ENCODE assay signal across 11 cellular contexts in the genomic region with DNA sequence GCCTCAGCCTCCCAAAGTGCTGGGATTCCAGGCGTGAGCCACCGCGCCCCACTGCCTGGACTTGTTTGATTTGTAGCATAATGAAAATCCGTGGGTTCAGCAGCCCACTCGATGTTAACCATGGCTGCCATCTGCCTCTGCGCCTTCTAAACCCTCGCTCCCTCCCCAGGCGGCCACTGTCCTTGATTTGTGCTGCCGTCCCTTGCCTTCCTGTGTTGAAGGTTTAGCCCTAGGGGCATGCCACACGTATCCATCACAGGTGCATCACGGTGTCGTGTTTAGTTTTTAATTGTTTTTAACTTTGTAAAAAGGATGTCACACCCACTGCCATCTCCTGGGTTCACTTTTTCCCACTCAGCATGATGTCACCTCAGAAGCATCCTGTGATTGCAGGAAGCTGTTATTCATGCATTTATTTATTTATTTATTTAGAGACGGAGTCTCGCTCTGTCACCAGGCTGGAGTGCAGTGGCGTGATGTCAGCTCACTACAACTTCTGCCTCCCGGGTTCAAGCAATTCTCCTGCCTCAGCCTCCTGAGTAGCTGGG. TPM values are rescaled to one million over a fixed set of nuclear protein-coding genes. Genes with fewer than 3 reads are reported as not detected.
A peak's percentile ranks its signal among the peaks of the same experiment; 100 is the strongest.
DNase-seq lines count a peak whose midpoint lies in the region; ATAC-seq and TF ChIP-seq lines count a peak whose summit lies in the region.
"Had no signal": no experiment of that assay in that cellular context is flagged by ENCODE, and none has a peak within 500 bp of the region (broad histone marks: within the 10 kb centered on the region; RNA-seq: fewer than 3 reads in every experiment).

No MANE protein-coding gene starts in this region.

- H4K8ac ChIP-seq in IMR-90 (ENCODE audit: low read depth in 2 of 2, low read length in 2 of 2), result no peak overlapping the region; a peak in 1 of 4 replicates

- H3K9me1 ChIP-seq in IMR-90 (ENCODE audit: insufficient read depth, low read length), result peaks cover 5% of the 10 kb centered on the region

- H3F3A ChIP-seq in MM.1S (ENCODE audit: insufficient read depth, low read length), result no peaks in the 10 kb centered on the region
- no peaks in the 10 kb centered on the region for H3F3A ChIP-seq in neural progenitor cell (ENCODE audit: low read depth)

- TF ChIP-seq RAD21 in IMR-90 (IDR thresholded peaks at IDR 0.05; ENCODE audit: low read length), result no peak

- no peak overlapping the region for H3K23ac ChIP-seq in IMR-90 (ENCODE audit: low read depth, low read length)

- intact Hi-C loops in IMR-90 (cut with micrococcal nuclease), result no loop called here

- H3K4me1 ChIP-seq in IMR-90 (ENCODE audit: control insufficient read depth, insufficient read depth, low read length) (peaks cover 4% of the 10 kb centered on the region; the same call in 1 of the 2 replicates), MM.1S (ENCODE audit: low read length) (no peaks in the 10 kb centered on the region), neural progenitor cell (no peaks in the 10 kb centered on the region)
- H3K4me1 ChIP-seq: SJCRH30 had no signal

- peak overlapping the region; percentile 44 for H2BK120ac ChIP-seq in IMR-90 (ENCODE audit: low read depth, low read length)

- H4K20me1 ChIP-seq in IMR-90 (ENCODE audit: insufficient read depth, low read length) (no peaks in the 10 kb centered on the region), MM.1S (ENCODE audit: insufficient read depth, low read length) (no peaks in the 10 kb centered on the region), neural progenitor cell (ENCODE audit: low read depth) (no peaks in the 10 kb centered on the region)

- H3K14ac ChIP-seq in IMR-90 (replicated peaks; ENCODE audit: low read depth, low read length), result peak overlapping the region; percentile 37; the same call in 1 of the 2 replicates

- peak overlapping the region; percentile 80 for H2AFZ ChIP-seq in IMR-90 (replicated peaks; ENCODE audit: low read length, poor library complexity)
- H2AFZ ChIP-seq in MM.1S (ENCODE audit: low read length), result no peak overlapping the region
- no peak overlapping the region for H2AFZ ChIP-seq in neural progenitor cell (replicated peaks)

- dilution Hi-C loops in IMR-90 (cut with HindIII; ENCODE audit: low sequenced_read_pairs, unreplicated experiment), result no loop called here

- H2BK20ac ChIP-seq in IMR-90 (ENCODE audit: low read depth, low read length), result peak overlapping the region; percentile 45; the same call in 1 of the 2 replicates

- H3K9me2 ChIP-seq in MM.1S (replicated peaks; ENCODE audit: insufficient read depth, low read length), result no peaks in the 10 kb centered on the region

- no peak for TF ChIP-seq POLR2A in IMR-90 (IDR thresholded peaks at IDR 0.05; ENCODE audit: low read depth, low read length)

- no peak overlapping the region for H3K4me3 Mint-ChIP-seq in stimulated activated memory B cell treated with anti-CD40 and anti-IgM and Interleukin-4, amounts not matched to agents 10 μg/mL and 1 μg/mL and 100 μg/mL, for 72 hours
- H3K4me3 Mint-ChIP-seq in neural progenitor cell, result no peak overlapping the region

- H2BK15ac ChIP-seq in IMR-90 (ENCODE audit: low read depth, low read length), result peak overlapping the region; percentile 91; the same call in 1 of the 3 replicates

- H3K79me2 ChIP-seq in MM.1S (ENCODE audit: low read length) (no peaks in the 10 kb centered on the region), neural progenitor cell (ENCODE audit: low read depth) (no peaks in the 10 kb centered on the region)

- no peaks in the 10 kb centered on the region for H3K27me3 ChIP-seq in IMR-90 (ENCODE audit: control insufficient read depth, insufficient read depth, low read length)
- H3K27me3 ChIP-seq in MM.1S (replicated peaks; ENCODE audit: insufficient read depth, low read length), result no peaks in the 10 kb centered on the region
- no peaks in the 10 kb centered on the region for H3K27me3 ChIP-seq in neural progenitor cell
- H3K27me3 ChIP-seq: SJCRH30 had no signal

- H2AK5ac ChIP-seq in IMR-90 (ENCODE audit: low read depth, low read length), result peak overlapping the region; percentile 94

- no peak overlapping the region for H4K5ac ChIP-seq in IMR-90 (ENCODE audit: low read depth, low read length)

- H3K9me3 ChIP-seq in IMR-90 (ENCODE audit: control insufficient read depth, insufficient read depth, low read length), result peaks cover 2% of the 10 kb centered on the region; the same call in 1 of the 2 replicates
- H3K9me3 ChIP-seq in MM.1S (replicated peaks; ENCODE audit: insufficient read depth, low read length), result no peaks in the 10 kb centered on the region
- H3K9me3 ChIP-seq in neural progenitor cell (ENCODE audit: low read depth), result no peaks in the 10 kb centered on the region
- H3K9me3 ChIP-seq: SJCRH30 had no signal

- H3K27me3 Mint-ChIP-seq in stimulated activated memory B cell treated with anti-CD40 and anti-IgM and Interleukin-4, amounts not matched to agents 10 μg/mL and 1 μg/mL and 100 μg/mL, for 72 hours, result peaks cover 11% of the 10 kb centered on the region
- peaks cover 17% of the 10 kb centered on the region for H3K27me3 Mint-ChIP-seq in neural progenitor cell (ENCODE audit: insufficient read depth, low read depth)

- peak overlapping the region; percentile 21; the same call in 1 of the 2 replicates for H4K91ac ChIP-seq in IMR-90 (ENCODE audit: insufficient read depth, low read depth, low read length)

- peaks cover 2% of the 10 kb centered on the region for H3K9me3 Mint-ChIP-seq in stimulated activated memory B cell treated with anti-CD40 and anti-IgM and Interleukin-4, amounts not matched to agents 10 μg/mL and 1 μg/mL and 100 μg/mL, for 72 hours
- H3K9me3 Mint-ChIP-seq in neural progenitor cell, result peaks cover 11% of the 10 kb centered on the region

- no peak for TF ChIP-seq CTCF in AG10803 (conservative IDR thresholded peaks at IDR 0.05; ENCODE audit: low read length)
- TF ChIP-seq CTCF in IMR-90 (conservative IDR thresholded peaks at IDR 0.05; ENCODE audit: low read depth, low read length), result no peak
- TF ChIP-seq CTCF in MM.1S (IDR thresholded peaks at IDR 0.05; ENCODE audit: low read length), result no peak
- TF ChIP-seq CTCF in neural progenitor cell (IDR thresholded peaks at IDR 0.05), result no peak

- H3K4ac ChIP-seq in IMR-90 (ENCODE audit: low read depth, low read length), result peak overlapping the region; percentile 73

- BruUV-seq in IMR-90 (replicated peaks; lab: Mats Ljungman, UMichigan), result no TSS peak

- H3K4me3 ChIP-seq in AG10803 (ENCODE audit: low read length) (no peak overlapping the region), IMR-90 (ENCODE audit: insufficient read depth, low read depth, low read length) (no peak overlapping the region), MM.1S (ENCODE audit: low read length) (no peak overlapping the region), neural progenitor cell (no peak overlapping the region)
- H3K4me3 ChIP-seq: SJCRH30 had no signal

- H3K27ac ChIP-seq in IMR-90 (ENCODE audit: insufficient read depth, low read length), result no peak overlapping the region
- H3K27ac ChIP-seq in MM.1S (ENCODE audit: low read length), result no peak overlapping the region
- no peak overlapping the region for H3K27ac ChIP-seq in neural progenitor cell
- H3K27ac ChIP-seq: C4-2B, SJCRH30 had no signal

- no peak overlapping the region for H3K56ac ChIP-seq in IMR-90 (ENCODE audit: extremely low read depth, insufficient read depth, low read length)

- H3K9ac ChIP-seq in IMR-90 (ENCODE audit: low read depth, low read length) (no peak overlapping the region), MM.1S (ENCODE audit: low read length) (no peak overlapping the region), neural progenitor cell (no peak overlapping the region)

- peak; percentile 79 for DNase-seq in AG10803 (ENCODE audit: low read depth)
- DNase-seq in IMR-90, result peak; percentile 62
- DNase-seq in amniotic epithelial cell (ENCODE audit: low read depth), result peak; percentile 47
- DNase-seq in islet precursor cell, result peak; percentile 80
- no peak for DNase-seq in MM.1S
- DNase-seq in neural progenitor cell (ENCODE audit: low spot score), result no peak
- DNase-seq: MV-4-11 had no signal

- H3K36me3 ChIP-seq in IMR-90 (ENCODE audit: control insufficient read depth, insufficient read depth, low read length) (no peaks in the 10 kb centered on the region), MM.1S (replicated peaks; ENCODE audit: insufficient read depth, low read length) (no peaks in the 10 kb centered on the region), neural progenitor cell (no peaks in the 10 kb centered on the region)
- H3K36me3 ChIP-seq: SJCRH30 had no signal

- POLR2A ChIA-PET in IMR-90 (lab: Charles Lee; ENCODE audit: unreplicated experiment), result no interaction called here

- H2AK9ac ChIP-seq in IMR-90 (replicated peaks; ENCODE audit: low read depth, low read length, poor library complexity), result peak overlapping the region; percentile 90

- H3K27ac Mint-ChIP-seq in stimulated activated memory B cell treated with anti-CD40 and anti-IgM and Interleukin-4, amounts not matched to agents 10 μg/mL and 1 μg/mL and 100 μg/mL, for 72 hours, result no peak overlapping the region
- no peak overlapping the region for H3K27ac Mint-ChIP-seq in neural progenitor cell

- H2BK5ac ChIP-seq in IMR-90 (ENCODE audit: low read depth, low read length, poor library complexity, severe bottlenecking), result no peak overlapping the region

- in situ Hi-C loops in IMR-90 (cut with MboI; ENCODE audit: low sequenced_read_pairs), result no loop called here

- H3K4me2 ChIP-seq in IMR-90 (ENCODE audit: low read depth, low read length), result no peak overlapping the region
- no peak overlapping the region for H3K4me2 ChIP-seq in MM.1S (ENCODE audit: low read depth, low read length)
- H3K4me2 ChIP-seq in neural progenitor cell, result no peak overlapping the region

- peaks cover 4% of the 10 kb centered on the region for H3K36me3 Mint-ChIP-seq in stimulated activated memory B cell treated with anti-CD40 and anti-IgM and Interleukin-4, amounts not matched to agents 10 μg/mL and 1 μg/mL and 100 μg/mL, for 72 hours
- no peaks in the 10 kb centered on the region for H3K36me3 Mint-ChIP-seq in neural progenitor cell

- H3K79me1 ChIP-seq in IMR-90 (ENCODE audit: low read depth in 1 of 2, low read length in 2 of 2), result no peaks in the 10 kb centered on the region

- H3K4me1 Mint-ChIP-seq in stimulated activated memory B cell treated with anti-CD40 and anti-IgM and Interleukin-4, amounts not matched to agents 10 μg/mL and 1 μg/mL and 100 μg/mL, for 72 hours, result no peaks in the 10 kb centered on the region
- H3K4me1 Mint-ChIP-seq in neural progenitor cell, result peaks cover 11% of the 10 kb centered on the region

- no peak overlapping the region for H3K18ac ChIP-seq in IMR-90 (ENCODE audit: low read depth, low read length)

- CTCF ChIA-PET in IMR-90 (lab: Yijun Ruan, JAX), result interaction anchor here (0.6 kb wide), 1 partner anchor 1035 kb away, joined by 7 read pairs; no protein-coding TSS in a partner anchor

- 0 out of 2 replicates have a peak, but pooled peaks have one; percentile 18 for ATAC-seq in IMR-90 (ENCODE audit: low read depth)
- ATAC-seq in stimulated activated memory B cell treated with anti-CD40 and anti-IgM and Interleukin-4, amounts not matched to agents 10 μg/mL and 1 μg/mL and 100 μg/mL, for 72 hours, result no peak
- no peak for ATAC-seq in GM18511 (IDR thresholded peaks at IDR 0.05; ENCODE audit: unreplicated experiment)

- 77% methylated on average over 3 of the region's 16 CpGs; no CpG with 5 or more reads in 1 of the 2 experiments for WGBS in IMR-90 (ENCODE audit: extremely low coverage in 2 of 2, insufficient read length in 1 of 2), 2 experiments

RNA-seq across cellular contexts. Expression of a gene that starts 24.5 kb away (rescaled TPM):
- total RNA-seq in IMR-90 (2012; rRNA removed), result 1.8 and 1.9 TPM in 2 replicates
- polyA plus RNA-seq in IMR-90 (2012; rRNA removed), result 19.2 and 20.0 TPM in 2 replicates
- polyA plus RNA-seq in IMR-90 (2012; cell fraction: cytosol; rRNA removed), result 7.8 and 17.2 TPM in 2 replicates
- 80.3 and 166 TPM in 2 replicates for polyA plus RNA-seq in IMR-90 (2012; cell fraction: nucleus; rRNA removed; ENCODE audit: low replicate concordance)
- total RNA-seq in neural progenitor cell (ENCODE audit: low replicate concordance), result 4.9 and 16.0 TPM in 2 replicates

RNA-seq across cellular contexts. Expression of a gene that starts 41.8 kb away (rescaled TPM):
- 1.4 and 1.7 TPM in 2 replicates for total RNA-seq in IMR-90 (2012; rRNA removed)
- 11.8 and 15.9 TPM in 2 replicates for polyA plus RNA-seq in IMR-90 (2012; rRNA removed)
- polyA plus RNA-seq in IMR-90 (2012; cell fraction: cytosol; rRNA removed), result 11.7 and 17.3 TPM in 2 replicates
- polyA plus RNA-seq in IMR-90 (2012; cell fraction: nucleus; rRNA removed; ENCODE audit: low replicate concordance), result 14.0 and 49.8 TPM in 2 replicates
- 2.1 and 7.1 TPM in 2 replicates for total RNA-seq in neural progenitor cell (ENCODE audit: low replicate concordance)

RNA-seq across cellular contexts. Expression of a gene that starts 59.1 kb away (rescaled TPM):
- total RNA-seq in IMR-90 (2012; rRNA removed) (11.4 and 14.0 TPM in 2 replicates), neural progenitor cell (ENCODE audit: low replicate concordance) (15.9 and 17.8 TPM in 2 replicates)
- 33.1 and 36.7 TPM in 2 replicates for polyA plus RNA-seq in IMR-90 (2012; rRNA removed)
- 28.6 and 35.9 TPM in 2 replicates for polyA plus RNA-seq in IMR-90 (2012; cell fraction: cytosol; rRNA removed)
- 86.5 and 151 TPM in 2 replicates for polyA plus RNA-seq in IMR-90 (2012; cell fraction: nucleus; rRNA removed; ENCODE audit: low replicate concordance)

Comparison
In these comparisons a context has a peak if more than half of its experiments do, and no peak if none do; other contexts are left out.
1. DNase-seq: peak in AG10803 (single experiment), IMR-90 (single experiment), amniotic epithelial cell (single experiment) and islet precursor cell (single experiment); none in MM.1S (single experiment) and neural progenitor cell (single experiment).